ENCODE assay signal across 9 cellular contexts in genomic region chr7:7157177-7157886, GRCh38. TPM values are rescaled to one million over a fixed set of nuclear protein-coding genes. Genes with fewer than 3 reads are reported as not detected.
A peak's percentile ranks its signal among the peaks of the same experiment; 100 is the strongest.
DNase-seq lines count a peak whose midpoint lies in the region; ATAC-seq lines count a peak whose summit lies in the region.
"Had no signal": no experiment of that assay in that cellular context is flagged by ENCODE, and none has a peak within 500 bp of the region (broad histone marks: within the 10 kb centered on the region; RNA-seq: fewer than 3 reads in every experiment).

No MANE protein-coding gene starts in this region.

- peaks cover 43% of the 10 kb centered on the region for H3K4me1 Mint-ChIP-seq in activated CD4-positive, alpha-beta memory T cell treated with anti-CD3 and anti-CD28 coated beads, Interleukin-2, amount 10 ng/mL, durations not matched to agents 7 days and 5 days
- H3K4me1 Mint-ChIP-seq in stimulated activated naive B cell treated with anti-CD40 and anti-IgM and Interleukin-4, amounts not matched to agents 10 μg/mL and 1 μg/mL and 100 μg/mL, for 72 hours: peaks cover 30 to 56% of the 10 kb centered on the region in 2 donors
- H3K4me1 Mint-ChIP-seq: nephron had no signal

- H3K9me3 ChIP-seq in KOPT-K1 (ENCODE audit: insufficient read depth, low read length, poor library complexity, severe bottlenecking): peaks cover 30% of the 10 kb centered on the region

- H3K4me3 Mint-ChIP-seq in activated CD4-positive, alpha-beta memory T cell treated with anti-CD3 and anti-CD28 coated beads, Interleukin-2, amount 10 ng/mL, durations not matched to agents 7 days and 5 days: peak overlapping the region; percentile 81
- H3K4me3 Mint-ChIP-seq in stimulated activated naive B cell treated with anti-CD40 and anti-IgM and Interleukin-4, amounts not matched to agents 10 μg/mL and 1 μg/mL and 100 μg/mL, for 72 hours: peak overlapping the region; percentile 79
- H3K4me3 Mint-ChIP-seq: nephron had no signal

- H3K9me3 Mint-ChIP-seq in activated CD4-positive, alpha-beta memory T cell treated with anti-CD3 and anti-CD28 coated beads, Interleukin-2, amount 10 ng/mL, durations not matched to agents 7 days and 5 days: peaks cover 41% of the 10 kb centered on the region
- peaks cover 7 to 12% of the 10 kb centered on the region in 2 donors for H3K9me3 Mint-ChIP-seq in stimulated activated naive B cell treated with anti-CD40 and anti-IgM and Interleukin-4, amounts not matched to agents 10 μg/mL and 1 μg/mL and 100 μg/mL, for 72 hours

- CTCF ChIA-PET in activated CD4-positive, alpha-beta memory T cell treated with anti-CD3 and anti-CD28 coated beads, Interleukin-2, amount 10 ng/mL, durations not matched to agents 7 days and 5 days (lab: Charles Lee): interaction anchor here (0.6 to 1.9 kb wide), 4 partner anchors 24 to 839 kb away, joined by 3 to 10 read pairs (median 3); partner anchors contain the start of gene C1GALT1

- H3K27ac Mint-ChIP-seq in activated CD4-positive, alpha-beta memory T cell treated with anti-CD3 and anti-CD28 coated beads, Interleukin-2, amount 10 ng/mL, durations not matched to agents 7 days and 5 days: peak overlapping the region; percentile 99
- H3K27ac Mint-ChIP-seq in stimulated activated naive B cell treated with anti-CD40 and anti-IgM and Interleukin-4, amounts not matched to agents 10 μg/mL and 1 μg/mL and 100 μg/mL, for 72 hours: peak overlapping the region; percentile 84
- H3K27ac Mint-ChIP-seq: nephron had no signal

- POLR2A ChIA-PET in activated CD4-positive, alpha-beta memory T cell treated with anti-CD3 and anti-CD28 coated beads, Interleukin-2, amount 10 ng/mL, durations not matched to agents 7 days and 5 days (lab: Charles Lee): interaction anchor here (0.7 to 4.9 kb wide), 9 partner anchors 22 to 1041 kb away, joined by 3 to 131 read pairs (median 4); partner anchors contain the start of genes C1GALT1 and UMAD1

- peak overlapping the region; percentile 96 for H3K27ac ChIP-seq in KOPT-K1 (ENCODE audit: low read depth, low read length, poor library complexity, severe bottlenecking)

- H3K36me3 Mint-ChIP-seq in activated CD4-positive, alpha-beta memory T cell treated with anti-CD3 and anti-CD28 coated beads, Interleukin-2, amount 10 ng/mL, durations not matched to agents 7 days and 5 days (ENCODE audit: low read depth): peaks cover 47% of the 10 kb centered on the region
- peaks cover 0 to 12% of the 10 kb centered on the region in 2 donors for H3K36me3 Mint-ChIP-seq in stimulated activated naive B cell treated with anti-CD40 and anti-IgM and Interleukin-4, amounts not matched to agents 10 μg/mL and 1 μg/mL and 100 μg/mL, for 72 hours

- no peaks in the 10 kb centered on the region for H3K27me3 Mint-ChIP-seq in activated CD4-positive, alpha-beta memory T cell treated with anti-CD3 and anti-CD28 coated beads, Interleukin-2, amount 10 ng/mL, durations not matched to agents 7 days and 5 days
- H3K27me3 Mint-ChIP-seq in stimulated activated naive B cell treated with anti-CD40 and anti-IgM and Interleukin-4, amounts not matched to agents 10 μg/mL and 1 μg/mL and 100 μg/mL, for 72 hours: no peaks in the 10 kb centered on the region

- ATAC-seq in GM21717 (IDR thresholded peaks at IDR 0.05; ENCODE audit: unreplicated experiment): peak; percentile 90
- peak; percentile 97 to 98 for ATAC-seq in stimulated activated naive B cell treated with anti-CD40 and anti-IgM and Interleukin-4, amounts not matched to agents 10 μg/mL and 1 μg/mL and 100 μg/mL, for 72 hours (replicated peaks)

- DNase-seq in EL (peak; percentile 88), fibroblast of peridontal ligament (ENCODE audit: extremely low read depth) (peak; percentile 93), COR-L47 (lab: John Stamatoyannopoulos, UW) (no peak), putamen (ENCODE audit: low spot score) (no peak)
- DNase-seq in activated CD4-positive, alpha-beta memory T cell treated with anti-CD3 and anti-CD28 coated beads, Interleukin-2, amount 10 ng/mL, durations not matched to agents 7 days and 5 days: peak; percentile 84
- DNase-seq in stimulated activated naive B cell treated with anti-CD40 and anti-IgM and Interleukin-4, amounts not matched to agents 10 μg/mL and 1 μg/mL and 100 μg/mL, for 72 hours: peak; percentile 58

- H3K36me3 ChIP-seq in KOPT-K1 (ENCODE audit: insufficient read depth, low read length): 0 out of 2 replicates have a peak, but pooled peaks cover 6% of the 10 kb centered on the region

RNA-seq across cellular contexts. Expression of gene C1GALT1, which starts 25.0 kb away (rescaled TPM):
- total RNA-seq in activated CD4-positive, alpha-beta memory T cell treated with anti-CD3 and anti-CD28 coated beads, Interleukin-2, amount 10 ng/mL, durations not matched to agents 7 days and 5 days: 10 to 100 TPM; 63.4 to 64.1 TPM

Comparison
In these comparisons a context has a peak if more than half of its experiments do, and no peak if none do; other contexts are left out.
1. DNase-seq: peak in EL (single experiment), activated CD4-positive, alpha-beta memory T cell treated with anti-CD3 and anti-CD28 coated beads, Interleukin-2, amount 10 ng/mL, durations not matched to agents 7 days and 5 days (single experiment), fibroblast of peridontal ligament (single experiment) and stimulated activated naive B cell treated with anti-CD40 and anti-IgM and Interleukin-4, amounts not matched to agents 10 μg/mL and 1 μg/mL and 100 μg/mL, for 72 hours (single experiment); none in COR-L47 (single experiment) and putamen (single experiment).